ENCODE assay signal across 8 cellular contexts in the genomic region with DNA sequence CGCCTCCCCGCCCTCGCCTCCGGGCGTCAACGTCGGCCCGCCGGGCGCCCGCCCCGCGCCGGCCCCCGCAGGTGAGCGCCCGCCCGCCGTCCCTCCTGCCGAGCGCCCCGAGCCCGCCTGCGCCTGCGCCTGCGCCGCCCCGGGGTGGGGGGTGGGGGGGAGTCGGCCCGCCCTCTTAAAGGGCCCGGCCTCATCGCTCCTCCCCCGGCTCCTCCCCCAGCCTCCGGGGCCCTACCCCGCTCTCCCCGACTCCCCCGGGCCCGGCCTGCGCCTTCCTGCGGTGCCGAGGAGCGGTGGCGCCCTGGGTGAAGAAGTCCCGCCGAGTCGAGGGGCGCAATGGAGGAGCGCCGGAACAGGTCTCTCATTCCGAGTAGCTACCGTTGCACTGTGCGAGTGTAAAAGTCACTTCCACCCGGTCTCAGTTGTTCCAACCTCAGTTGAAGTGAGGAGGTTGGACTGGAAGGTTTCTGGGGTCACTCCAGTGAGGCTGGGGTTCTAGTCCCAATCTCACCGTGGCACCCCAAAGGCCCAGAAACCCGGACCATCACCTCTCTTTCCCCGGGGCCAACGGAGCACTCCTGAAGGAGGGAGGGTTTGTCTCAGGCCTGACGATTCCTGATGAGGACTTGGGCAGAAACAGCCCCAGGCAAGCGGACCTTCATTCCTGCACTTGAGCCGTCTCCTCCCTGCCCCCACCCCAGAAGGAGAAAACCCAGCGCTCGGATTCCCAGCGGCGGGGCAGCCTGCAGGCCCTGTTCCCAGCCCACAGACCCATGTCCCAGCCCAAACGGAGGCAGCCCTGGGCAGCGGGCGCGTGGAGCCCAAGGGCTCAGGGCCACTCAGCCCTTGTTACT. TPM values are rescaled to one million over a fixed set of nuclear protein-coding genes. Genes with fewer than 3 reads are reported as not detected.
DNase-seq lines count a peak whose midpoint lies in the region; ATAC-seq and TF ChIP-seq lines count a peak whose summit lies in the region.

No MANE protein-coding gene starts in this region.

- no peaks in the 10 kb centered on the region for H3K27me3 Mint-ChIP-seq in T-helper 1 cell treated with Interleukin-12 subunit alpha and Interleukin-12 subunit beta and Interleukin-4 antibody, amounts not matched to agents 30 μg/mL and 1 μg/mL, for 36 hours (ENCODE audit: low read depth)

- H3K36me3 ChIP-seq in GM06990 (ENCODE audit: control insufficient read depth, insufficient read depth, low read length) (no peaks in the 10 kb centered on the region), uterus (no peaks in the 10 kb centered on the region)

- TF ChIP-seq CTCF in GM06990 (IDR thresholded peaks at IDR 0.05; ENCODE audit: insufficient read depth, low read length, poor library complexity, severe bottlenecking) (no peak), uterus (IDR thresholded peaks at IDR 0.05) (peak in 1 of 4 experiments; percentile 13)

- 13% methylated on average over 68 of the region's 68 CpGs for WGBS in right cardiac atrium

- peak overlapping the region; percentile 72 for H3K4me3 Mint-ChIP-seq in T-helper 1 cell treated with Interleukin-12 subunit alpha and Interleukin-12 subunit beta and Interleukin-4 antibody, amounts not matched to agents 30 μg/mL and 1 μg/mL, for 36 hours

- TF ChIP-seq POLR2A in uterus (IDR thresholded peaks at IDR 0.05), result peak in 1 of 2 donors; percentile 43

- no peaks in the 10 kb centered on the region for H3K9me3 Mint-ChIP-seq in T-helper 1 cell treated with Interleukin-12 subunit alpha and Interleukin-12 subunit beta and Interleukin-4 antibody, amounts not matched to agents 30 μg/mL and 1 μg/mL, for 36 hours

- H3K27ac Mint-ChIP-seq in T-helper 1 cell treated with Interleukin-12 subunit alpha and Interleukin-12 subunit beta and Interleukin-4 antibody, amounts not matched to agents 30 μg/mL and 1 μg/mL, for 36 hours, result peak overlapping the region; percentile 57

- H3K4me1 ChIP-seq in right cardiac atrium (ENCODE audit: control insufficient read depth, insufficient read depth, low read length), result peaks cover 11% of the 10 kb centered on the region
- H3K4me1 ChIP-seq in uterus, result peaks cover 0 to 18% of the 10 kb centered on the region in 2 donors

- no peaks in the 10 kb centered on the region for H3K27me3 ChIP-seq in GM06990 (replicated peaks; ENCODE audit: control insufficient read depth, insufficient read depth, low read length)
- H3K27me3 ChIP-seq in right cardiac atrium (ENCODE audit: control insufficient read depth, insufficient read depth), result no peaks in the 10 kb centered on the region
- H3K27me3 ChIP-seq in uterus, result no peaks in the 10 kb centered on the region

- peak; percentile 88 for DNase-seq in GM06990 (ENCODE audit: extremely low read depth, insufficient read length)
- peak; percentile 82 to 88 (median 84) for DNase-seq in NCI-H1417 (lab: John Stamatoyannopoulos, UW)
- DNase-seq in right cardiac atrium, result peak; percentile 87 to 95 (median 95)
- DNase-seq in putamen (ENCODE audit: low spot score), result peak; percentile 90
- peak; percentile 87 to 88 for DNase-seq in uterus

- H3K27ac ChIP-seq in angular gyrus (ENCODE audit: low read depth, low read length), result peak overlapping the region; percentile 76
- peak overlapping the region; percentile 8 for H3K27ac ChIP-seq in right cardiac atrium (ENCODE audit: low read length)
- H3K27ac ChIP-seq in uterus, result peak overlapping the region; percentile 72 to 73

- ATAC-seq in HG02610 (IDR thresholded peaks at IDR 0.05; ENCODE audit: unreplicated experiment) (peak; percentile 43), right cardiac atrium (peak; percentile 87 to 88)

- intact Hi-C loops in right cardiac atrium (cut with DNase I), result no loop called here
- intact Hi-C loops in uterus (cut with DNase I; ENCODE audit: low total_unique reads), result no loop called here

- peaks cover 37% of the 10 kb centered on the region for H3K4me1 Mint-ChIP-seq in T-helper 1 cell treated with Interleukin-12 subunit alpha and Interleukin-12 subunit beta and Interleukin-4 antibody, amounts not matched to agents 30 μg/mL and 1 μg/mL, for 36 hours (ENCODE audit: low read depth)

- no peaks in the 10 kb centered on the region for H3K9me3 ChIP-seq in right cardiac atrium (ENCODE audit: control insufficient read depth, low read length)
- no peaks in the 10 kb centered on the region for H3K9me3 ChIP-seq in uterus

- H3K4me3 ChIP-seq in GM06990 (replicated peaks; ENCODE audit: low read depth, low read length), result peak overlapping the region; percentile 1
- peak overlapping the region; percentile 98 for H3K4me3 ChIP-seq in right cardiac atrium (ENCODE audit: low read length)
- H3K4me3 ChIP-seq in uterus, result peak overlapping the region; percentile 43 to 75

- peaks cover 9% of the 10 kb centered on the region for H3K36me3 Mint-ChIP-seq in T-helper 1 cell treated with Interleukin-12 subunit alpha and Interleukin-12 subunit beta and Interleukin-4 antibody, amounts not matched to agents 30 μg/mL and 1 μg/mL, for 36 hours (ENCODE audit: low read depth)

RNA-seq across cellular contexts. Expression of a gene that starts 1.5 kb away (rescaled TPM):
- total RNA-seq in right cardiac atrium (100 to 1,000 TPM in 1 of 4 donors, 10 to 100 TPM in 3; 74.7 to 162 (median 84.2) TPM), uterus (10 to 100 TPM in 3 of 4 donors, 1 to 10 TPM in 1; 6.1 to 81.2 (median 24.4) TPM)
- 40.1 TPM for polyA plus RNA-seq in right cardiac atrium

Comparison
In these comparisons a context has a peak if more than half of its experiments do, and no peak if none do; other contexts are left out.
1. Peak in every context shown above with its lines: DNase-seq, ATAC-seq, H3K4me3 ChIP-seq and H3K27ac ChIP-seq.
2. H3K4me3 ChIP-seq: peak in every context shown above with its lines; median percentile 98 in right cardiac atrium; 59 in uterus; 1 in GM06990.
3. H3K27ac ChIP-seq: peak in every context shown above with its lines; median percentile 76 in angular gyrus; 72 in uterus; 8 in right cardiac atrium.